Comparison of ENCODE assay signal across 8 cellular contexts in genomic region chr3:113495035-113495434, GRCh38. TPM values are rescaled to one million over a fixed set of nuclear protein-coding genes. Genes with fewer than 3 reads are reported as not detected.
DNase-seq lines count a peak whose midpoint lies in the region; ATAC-seq and TF ChIP-seq lines count a peak whose summit lies in the region.

No MANE protein-coding gene starts in this region.

- peaks cover 7% of the 10 kb centered on the region for H3K4me1 ChIP-seq in IMR-90 (ENCODE audit: control insufficient read depth, insufficient read depth, low read length)

- H2AK5ac ChIP-seq in IMR-90 (ENCODE audit: low read depth, low read length): no peak overlapping the region

- H3K27ac ChIP-seq in IMR-90 (ENCODE audit: insufficient read depth, low read length): no peak overlapping the region

- H3K36me3 ChIP-seq in IMR-90 (ENCODE audit: control insufficient read depth, insufficient read depth, low read length): peaks cover 2% of the 10 kb centered on the region; the same call in 1 of the 2 replicates

- H3K9me3 ChIP-seq in IMR-90 (ENCODE audit: control insufficient read depth, insufficient read depth, low read length): no peaks in the 10 kb centered on the region

- WGBS in IMR-90 (ENCODE audit: extremely low coverage in 2 of 2, insufficient read length in 1 of 2), 2 experiments: 83% methylated on average over 1 of the region's 2 CpGs; no CpG with 5 or more reads in 1 of the 2 experiments
- WGBS in lower leg skin, 2 donors: 63 to 66% methylated on average over 2 of the region's 2 CpGs

- no peak overlapping the region for H4K8ac ChIP-seq in IMR-90 (ENCODE audit: low read depth in 2 of 2, low read length in 2 of 2)

- peaks cover 3% of the 10 kb centered on the region; the same call in 1 of the 2 replicates for H3K9me1 ChIP-seq in IMR-90 (ENCODE audit: insufficient read depth, low read length)

- H2AFZ ChIP-seq in IMR-90 (replicated peaks; ENCODE audit: low read length, poor library complexity): no peak overlapping the region

- no peaks in the 10 kb centered on the region for H3K79me1 ChIP-seq in IMR-90 (ENCODE audit: low read depth in 1 of 2, low read length in 2 of 2)

- TF ChIP-seq CTCF in IMR-90 (conservative IDR thresholded peaks at IDR 0.05; ENCODE audit: low read depth, low read length) (peak; percentile 44), lower leg skin (IDR thresholded peaks at IDR 0.05) (no peak)

- H3K14ac ChIP-seq in IMR-90 (replicated peaks; ENCODE audit: low read depth, low read length): no peak overlapping the region

- DNase-seq in stimulated activated CD4-positive, alpha-beta T cell treated with anti-CD3 and anti-CD28 coated beads, Interleukin-4, amount 100 ng/mL, for 1 hour: peak; percentile 13
- DNase-seq in stimulated activated CD4-positive, alpha-beta T cell treated with anti-CD3 and anti-CD28 coated beads, Interleukin-1b, Interleukin-23, amount 100 ng/mL, for 48 hours: no peak
- DNase-seq in IMR-90 (peak; percentile 44), glomerular visceral epithelial cell (ENCODE audit: extremely low spot score) (peak; percentile 22), lower leg skin (ENCODE audit: low spot score in 2 of 2) (no peak)
- peak; percentile 46 for DNase-seq in activated CD4-positive, alpha-beta T cell treated with anti-CD3 and anti-CD28 coated beads, Interleukin-2, amount 50 U/mL, for 1 hour
- DNase-seq in stimulated activated CD4-positive, alpha-beta T cell treated with anti-CD3 and anti-CD28 coated beads, Interleukin-4, amount 100 ng/mL, for 24 hours: peak; percentile 31

- no peak overlapping the region for H3K23ac ChIP-seq in IMR-90 (ENCODE audit: low read depth, low read length)

- no peak overlapping the region for H3K56ac ChIP-seq in IMR-90 (ENCODE audit: extremely low read depth, insufficient read depth, low read length)

- no peak overlapping the region for H4K5ac ChIP-seq in IMR-90 (ENCODE audit: low read depth, low read length)

- TF ChIP-seq POLR2A in IMR-90 (IDR thresholded peaks at IDR 0.05; ENCODE audit: low read depth, low read length): no peak
- TF ChIP-seq POLR2A in lower leg skin (IDR thresholded peaks at IDR 0.05): no peak

- H2BK120ac ChIP-seq in IMR-90 (ENCODE audit: low read depth, low read length): no peak overlapping the region

- H3K4me3 ChIP-seq in IMR-90 (ENCODE audit: insufficient read depth, low read depth, low read length) (no peak overlapping the region), lower leg skin (ENCODE audit: low read depth, poor library complexity, severe bottlenecking) (no peak overlapping the region)

- no peaks in the 10 kb centered on the region for H4K20me1 ChIP-seq in IMR-90 (ENCODE audit: insufficient read depth, low read length)

- TF ChIP-seq RAD21 in IMR-90 (IDR thresholded peaks at IDR 0.05; ENCODE audit: low read length): peak; percentile 31; the same call in 1 of the 2 replicates

- no peak overlapping the region for H3K18ac ChIP-seq in IMR-90 (ENCODE audit: low read depth, low read length)

- H3K4ac ChIP-seq in IMR-90 (ENCODE audit: low read depth, low read length): no peak overlapping the region

- no peak overlapping the region for H3K4me2 ChIP-seq in IMR-90 (ENCODE audit: low read depth, low read length)

- no peak overlapping the region for H2BK5ac ChIP-seq in IMR-90 (ENCODE audit: low read depth, low read length, poor library complexity, severe bottlenecking)

- H4K91ac ChIP-seq in IMR-90 (ENCODE audit: insufficient read depth, low read depth, low read length): no peak overlapping the region

- in situ Hi-C loops in IMR-90 (cut with MboI; ENCODE audit: low sequenced_read_pairs): no loop called here

- intact Hi-C loops in IMR-90 (cut with micrococcal nuclease): loop anchor here (1.0 to 10.0 kb wide), 4 partner anchors 83 to 440 kb away; no protein-coding TSS in a partner anchor
- intact Hi-C loops in lower leg skin (cut with DNase I; ENCODE audit: low total_unique reads): no loop called here

- POLR2A ChIA-PET in IMR-90 (lab: Charles Lee; ENCODE audit: unreplicated experiment): no interaction called here

- no peak overlapping the region for H2BK20ac ChIP-seq in IMR-90 (ENCODE audit: low read depth, low read length)

- H3K9ac ChIP-seq in IMR-90 (ENCODE audit: low read depth, low read length): no peak overlapping the region

- H2BK15ac ChIP-seq in IMR-90 (ENCODE audit: low read depth, low read length): no peak overlapping the region

- no TSS peak for BruUV-seq in IMR-90 (replicated peaks; lab: Mats Ljungman, UMichigan)

- CTCF ChIA-PET in IMR-90 (lab: Yijun Ruan, JAX): interaction anchor here (1.2 to 1.3 kb wide), 2 partner anchors 82 to 132 kb away, joined by 3 read pairs; no protein-coding TSS in a partner anchor

- H3K27me3 ChIP-seq in IMR-90 (ENCODE audit: control insufficient read depth, insufficient read depth, low read length): no peaks in the 10 kb centered on the region

- no peak overlapping the region for H2AK9ac ChIP-seq in IMR-90 (replicated peaks; ENCODE audit: low read depth, low read length, poor library complexity)

- no peak for ATAC-seq in IMR-90 (ENCODE audit: low read depth)
- ATAC-seq in GM21367 (IDR thresholded peaks at IDR 0.05; ENCODE audit: unreplicated experiment): no peak

- dilution Hi-C loops in IMR-90 (cut with HindIII; ENCODE audit: low sequenced_read_pairs, unreplicated experiment): no loop called here

TF ChIP-seq in IMR-90, 13 proteins besides CTCF, POLR2A, EP300 and RAD21:
- no peak for TF ChIP-seq NFE2L2 (IDR thresholded peaks at IDR 0.05; ENCODE audit: low read depth, low read length)
- peak; percentile 39; the same call in 1 of the 2 replicates for TF ChIP-seq SMC3 (IDR thresholded peaks at IDR 0.05; ENCODE audit: low read depth, low read length)
TF ChIP-seq in IMR-90: peak in this region for 1.

RNA-seq across cellular contexts. Expression of gene SPICE1, which starts 19.9 kb away (rescaled TPM):
- 10.8 TPM in 2 replicates for total RNA-seq in IMR-90 (2012; rRNA removed)
- 2.7 and 3.5 TPM in 2 replicates for polyA plus RNA-seq in IMR-90 (2012; rRNA removed)
- polyA plus RNA-seq in IMR-90 (2012; cell fraction: cytosol; rRNA removed): 0.51 and 0.70 TPM in 2 replicates
- 0.91 and 9.4 TPM in 2 replicates for polyA plus RNA-seq in IMR-90 (2012; cell fraction: nucleus; rRNA removed; ENCODE audit: low replicate concordance)
- 10 to 100 TPM in 3 of 4 donors, 1 to 10 TPM in 1; 8.7 to 36.3 (median 16.7) TPM for total RNA-seq in lower leg skin

RNA-seq across cellular contexts. Expression of gene SIDT1, which starts 37.3 kb away (rescaled TPM):
- total RNA-seq in IMR-90 (2012; rRNA removed): not detected in 2 replicates
- polyA plus RNA-seq in IMR-90 (2012; rRNA removed): not detected in 2 replicates
- polyA plus RNA-seq in IMR-90 (2012; cell fraction: cytosol; rRNA removed): not detected in 2 replicates
- polyA plus RNA-seq in IMR-90 (2012; cell fraction: nucleus; rRNA removed; ENCODE audit: low replicate concordance): not detected in 2 replicates
- 1 to 10 TPM in 2 of 4 donors, under 1 TPM in 2; 0.13 to 2.7 (median 0.99) TPM for total RNA-seq in lower leg skin

RNA-seq across cellular contexts. Expression of gene CFAP44, which starts 53.7 kb away (rescaled TPM):
- total RNA-seq in IMR-90 (2012; rRNA removed): 0.90 and 1.9 TPM in 2 replicates
- 1.1 and 1.7 TPM in 2 replicates for polyA plus RNA-seq in IMR-90 (2012; rRNA removed)
- polyA plus RNA-seq in IMR-90 (2012; cell fraction: cytosol; rRNA removed): 0.03 and 0.04 TPM in 2 replicates
- 1.4 and 14.3 TPM in 2 replicates for polyA plus RNA-seq in IMR-90 (2012; cell fraction: nucleus; rRNA removed; ENCODE audit: low replicate concordance)
- 1 to 10 TPM; 2.2 to 5.7 (median 4.1) TPM for total RNA-seq in lower leg skin

Comparison
In these comparisons a context has a peak if more than half of its experiments do, and no peak if none do; other contexts are left out.
1. DNase-seq: peak in stimulated activated CD4-positive, alpha-beta T cell treated with anti-CD3 and anti-CD28 coated beads, Interleukin-4, amount 100 ng/mL, for 1 hour (single experiment), IMR-90 (single experiment), activated CD4-positive, alpha-beta T cell treated with anti-CD3 and anti-CD28 coated beads, Interleukin-2, amount 50 U/mL, for 1 hour (single experiment), glomerular visceral epithelial cell (single experiment) and stimulated activated CD4-positive, alpha-beta T cell treated with anti-CD3 and anti-CD28 coated beads, Interleukin-4, amount 100 ng/mL, for 24 hours (single experiment); none in stimulated activated CD4-positive, alpha-beta T cell treated with anti-CD3 and anti-CD28 coated beads, Interleukin-1b, Interleukin-23, amount 100 ng/mL, for 48 hours (single experiment) and lower leg skin (0 of 2).